In the genomic region with DNA sequence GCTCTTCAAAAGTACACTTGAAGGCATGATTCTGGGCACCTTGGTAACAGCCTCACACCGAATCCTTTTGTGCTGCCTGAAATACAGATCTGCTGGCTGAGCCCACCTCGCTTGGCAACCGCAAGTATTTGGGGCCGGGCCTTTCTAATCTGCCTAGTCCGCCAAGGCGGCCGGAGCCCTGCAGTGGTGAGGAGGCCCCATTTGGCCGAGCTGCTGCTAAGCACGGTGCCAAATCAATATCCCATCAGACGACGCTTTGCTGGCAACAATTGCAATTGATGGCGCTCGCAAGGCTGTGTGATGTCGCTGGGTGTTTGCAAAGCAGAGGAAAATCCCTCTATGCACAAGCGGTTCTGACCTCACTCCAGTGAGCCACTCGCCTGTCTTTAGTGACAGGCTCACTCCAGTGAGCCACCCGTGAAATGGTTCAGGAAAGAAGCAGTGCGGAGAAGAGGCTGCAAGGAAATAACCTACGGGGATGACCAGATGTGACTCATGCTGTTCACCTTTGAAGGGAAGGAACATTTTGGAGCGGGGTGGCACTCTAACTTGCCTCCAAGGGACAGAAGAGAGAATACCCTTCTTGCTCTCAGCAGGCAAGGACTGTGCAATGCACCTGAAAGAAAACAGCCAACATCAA, we compare ENCODE assay signal across 35 cellular contexts. TPM values are rescaled to one million over a fixed set of nuclear protein-coding genes. Genes with fewer than 3 reads are reported as not detected.
DNase-seq lines count a peak whose midpoint lies in the region; ATAC-seq and TF ChIP-seq lines count a peak whose summit lies in the region.
"Had no signal": no experiment of that assay in that cellular context is flagged by ENCODE, and none has a peak within 500 bp of the region (broad histone marks: within the 10 kb centered on the region; RNA-seq: fewer than 3 reads in every experiment).

No MANE protein-coding gene starts in this region.

- DNase-seq in DMS53 (lab: John Stamatoyannopoulos, UW) (peak; percentile 62), DMS53 treated with DMSO at 0.1 percent for 48 hours (lab: John Stamatoyannopoulos, UW; ENCODE audit: unreplicated experiment) (no peak), NCI-H446 (lab: John Stamatoyannopoulos, UW) (peak; percentile 57 to 94), endodermal cell (no peak), left kidney (ENCODE audit: low read depth, low spot score) (peak; percentile 12), hepatocyte (ENCODE audit: low spot score) (no peak)
- no peak for DNase-seq in activated CD4-positive, alpha-beta T cell treated with anti-CD3 and anti-CD28 coated beads for 4 hours
- DNase-seq: 8988T; activated CD8-positive, alpha-beta T cell treated with anti-CD3 and anti-CD28 coated beads for 36 hours; Calu3; caudate nucleus; cortex of kidney; foreskin melanocyte; GM23248; hypothalamus; Karpas-422; mesenchymal stem cell; NCI-H1694 treated with DMSO at 0.1 percent for 48 hours; NCI-H526; right lobe of liver; spleen; stimulated activated CD4-positive, alpha-beta T cell treated with anti-CD3 and anti-CD28 coated beads, Interleukin-2, amount 100 ng/mL, for 24 hours; SW 1271; testis had no signal

- H3K9me3 Mint-ChIP-seq in endodermal cell: peaks cover under 1% of the 10 kb centered on the region
- H3K9me3 Mint-ChIP-seq: activated CD8-positive, alpha-beta T cell treated with anti-CD3 and anti-CD28 coated beads for 36 hours; activated T-helper 2 cell treated with anti-CD3 and anti-CD28 coated beads, Interferon-gamma antibody, Interleukin-2, Interleukin-4, amounts not matched to agents 10 μg/mL and 5 μg/mL and 100 μg/mL, durations not matched to agents 14 hours and 24 hours and 36 hours; neural crest cell had no signal

- H3K9me3 ChIP-seq in endodermal cell (ENCODE audit: control insufficient read depth, low read length): no peaks in the 10 kb centered on the region
- no peaks in the 10 kb centered on the region for H3K9me3 ChIP-seq in hepatocyte (ENCODE audit: low read depth)
- H3K9me3 ChIP-seq: right lobe of liver, testis had no signal

- H3K36me3 ChIP-seq in endodermal cell (ENCODE audit: control insufficient read depth, insufficient read depth, low read length) (no peaks in the 10 kb centered on the region), hepatocyte (replicated peaks; ENCODE audit: insufficient read depth, low read depth) (no peaks in the 10 kb centered on the region)
- H3K36me3 ChIP-seq: right lobe of liver, spleen had no signal

- H3K27ac ChIP-seq in endodermal cell (ENCODE audit: low read depth, low read length) (peak overlapping the region; percentile 55), hepatocyte (no peak overlapping the region)
- H3K27ac ChIP-seq: GM23248, parathyroid adenoma, right lobe of liver, spleen, testis had no signal

- H3K27ac Mint-ChIP-seq in endodermal cell: no peak overlapping the region
- H3K27ac Mint-ChIP-seq: activated CD8-positive, alpha-beta T cell treated with anti-CD3 and anti-CD28 coated beads for 36 hours; activated naive CD8-positive, alpha-beta T cell; activated T-helper 2 cell treated with anti-CD3 and anti-CD28 coated beads, Interferon-gamma antibody, Interleukin-2, Interleukin-4, amounts not matched to agents 10 μg/mL and 5 μg/mL and 100 μg/mL, durations not matched to agents 14 hours and 24 hours and 36 hours; CD14-positive monocyte; stimulated activated naive CD8-positive, alpha-beta T cell treated with anti-CD3 and anti-CD28 coated beads, Interleukin-15, Interleukin-2, amounts not matched to agents 100 ng/mL and 50 ng/mL, for 24 hours had no signal

- H3K79me2 ChIP-seq in hepatocyte: no peaks in the 10 kb centered on the region
- H3K79me2 ChIP-seq: parathyroid adenoma had no signal

- H2AFZ ChIP-seq in hepatocyte: no peak overlapping the region
- H2AFZ ChIP-seq: GM23248, parathyroid adenoma had no signal

- H3K9ac ChIP-seq in endodermal cell (ENCODE audit: extremely low read depth, low read length, poor library complexity, severe bottlenecking): no peak overlapping the region
- H3K9ac ChIP-seq: GM23248, parathyroid adenoma had no signal

- 80 to 83% methylated on average over 13 to 20 of the region's 20 CpGs for WGBS in endodermal cell (ENCODE audit: insufficient coverage in 1 of 2, insufficient read length in 1 of 2), 2 experiments
- WGBS in hepatocyte (ENCODE audit: low lambda C conversion rate, missing lambda C conversion rate): 83% methylated on average over 19 of the region's 20 CpGs

- H3K4me3 ChIP-seq in endodermal cell (ENCODE audit: low read length) (no peak overlapping the region), hepatocyte (no peak overlapping the region)
- H3K4me3 ChIP-seq: GM12878, GM23248, right lobe of liver, spleen, testis had no signal

- peaks cover 24% of the 10 kb centered on the region for H3K27me3 Mint-ChIP-seq in endodermal cell (ENCODE audit: insufficient read depth)
- H3K27me3 Mint-ChIP-seq: activated CD8-positive, alpha-beta T cell treated with anti-CD3 and anti-CD28 coated beads for 36 hours; activated naive CD8-positive, alpha-beta T cell; stimulated activated naive CD8-positive, alpha-beta T cell treated with anti-CD3 and anti-CD28 coated beads, Interleukin-15, Interleukin-2, amounts not matched to agents 100 ng/mL and 50 ng/mL, for 24 hours had no signal

- no peaks in the 10 kb centered on the region for H3K27me3 ChIP-seq in endodermal cell (ENCODE audit: control insufficient read depth, insufficient read depth, low read length, poor library complexity, severe bottlenecking)
- no peaks in the 10 kb centered on the region for H3K27me3 ChIP-seq in hepatocyte
- H3K27me3 ChIP-seq: right lobe of liver, spleen, testis had no signal

- TF ChIP-seq CTCF in endodermal cell (conservative IDR thresholded peaks at IDR 0.05): no peak
- no peak for TF ChIP-seq CTCF in hepatocyte (IDR thresholded peaks at IDR 0.05; ENCODE audit: poor library complexity)

- H4K20me1 ChIP-seq in hepatocyte (ENCODE audit: insufficient read depth, poor library complexity, severe bottlenecking): no peaks in the 10 kb centered on the region

- no peaks in the 10 kb centered on the region for H3K36me3 Mint-ChIP-seq in endodermal cell (ENCODE audit: low read depth)
- H3K36me3 Mint-ChIP-seq: activated naive CD8-positive, alpha-beta T cell; CD14-positive monocyte had no signal

- H3K4me2 ChIP-seq in hepatocyte: no peak overlapping the region

- no peak for ATAC-seq in HG03045 (IDR thresholded peaks at IDR 0.05; ENCODE audit: unreplicated experiment)
- ATAC-seq: activated CD8-positive, alpha-beta T cell treated with anti-CD3 and anti-CD28 coated beads for 36 hours; esophagus mucosa; GM12878; left lobe of liver; Panc1; right lobe of liver had no signal

- no peaks in the 10 kb centered on the region for H3K4me1 Mint-ChIP-seq in endodermal cell
- H3K4me1 Mint-ChIP-seq: CD14-positive monocyte, neural crest cell had no signal

- no peaks in the 10 kb centered on the region for H3K9me2 ChIP-seq in hepatocyte (replicated peaks; ENCODE audit: insufficient read depth)

- H3K4me1 ChIP-seq in endodermal cell (ENCODE audit: control insufficient read depth, insufficient read depth, low read length): no peaks in the 10 kb centered on the region
- no peaks in the 10 kb centered on the region for H3K4me1 ChIP-seq in hepatocyte (ENCODE audit: insufficient read depth)
- H3K4me1 ChIP-seq: parathyroid adenoma, right lobe of liver, spleen, testis had no signal

- H3K4me3 Mint-ChIP-seq in endodermal cell: no peak overlapping the region
- H3K4me3 Mint-ChIP-seq: activated CD8-positive, alpha-beta T cell treated with anti-CD3 and anti-CD28 coated beads for 36 hours; activated naive CD8-positive, alpha-beta T cell; CD14-positive monocyte; neural crest cell; stimulated activated naive CD8-positive, alpha-beta T cell treated with anti-CD3 and anti-CD28 coated beads, Interleukin-15, Interleukin-2, amounts not matched to agents 100 ng/mL and 50 ng/mL, for 24 hours had no signal

RNA-seq across cellular contexts. Expression of a gene that starts 18.2 kb away (rescaled TPM):
- total RNA-seq in endodermal cell (under 1 TPM; 0.26 to 0.60 TPM), hepatocyte (3.3 and 5.0 TPM in 2 replicates)
- polyA plus RNA-seq in endodermal cell (2013, experiment 1 of 2): 0.85 TPM
- polyA plus RNA-seq in endodermal cell (2013, experiment 2 of 2): 0.91 TPM
- 1.8 and 2.7 TPM in 2 replicates for polyA plus RNA-seq in hepatocyte
- total RNA-seq: activated CD8-positive, alpha-beta T cell treated with anti-CD3 and anti-CD28 coated beads for 36 hours; activated T-helper 2 cell treated with anti-CD3 and anti-CD28 coated beads, Interferon-gamma antibody, Interleukin-2, Interleukin-4, amounts not matched to agents 10 μg/mL and 5 μg/mL and 100 μg/mL, durations not matched to agents 14 hours and 24 hours and 36 hours had no signal
- polyA plus RNA-seq: CD14-positive monocyte had no signal

Comparison
In these comparisons a context has a peak if more than half of its experiments do, and no peak if none do; other contexts are left out.
1. DNase-seq: peak in DMS53 (single experiment), NCI-H446 (2 of 2) and left kidney (single experiment); none in DMS53 treated with DMSO at 0.1 percent for 48 hours (single experiment), endodermal cell (single experiment), hepatocyte (single experiment) and activated CD4-positive, alpha-beta T cell treated with anti-CD3 and anti-CD28 coated beads for 4 hours (0 of 2).